10 cellular contexts compared by ENCODE assay signal in the genomic region with DNA sequence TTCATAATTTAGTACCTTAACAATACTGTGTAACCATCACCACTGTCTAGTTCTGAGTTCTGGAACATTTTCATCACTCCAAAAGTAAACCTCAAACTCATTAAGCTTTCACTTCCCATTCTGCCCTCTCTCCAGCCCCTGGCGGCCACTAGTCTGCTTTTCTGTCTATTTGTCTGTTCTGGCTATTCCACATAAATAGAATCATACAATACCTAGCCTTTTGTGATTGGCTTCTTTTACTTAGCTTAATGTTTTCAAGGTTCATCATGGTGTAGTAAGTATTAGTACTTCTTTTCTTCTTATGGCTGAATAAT.
DNase-seq lines count a peak whose midpoint lies in the region; ATAC-seq and TF ChIP-seq lines count a peak whose summit lies in the region.
"Had no signal": no experiment of that assay in that cellular context is flagged by ENCODE, and none has a peak within 500 bp of the region (broad histone marks: within the 10 kb centered on the region; RNA-seq: fewer than 3 reads in every experiment).

No MANE protein-coding gene starts in this region.

- 13% methylated on average over 1 of the region's 1 CpG for WGBS in right lobe of liver (ENCODE audit: insufficient coverage, low coverage, low lambda C conversion rate, missing lambda C conversion rate)

- H3K4me3 ChIP-seq in right lobe of liver (peak overlapping the region in 2 of 3 donors; percentile 17 to 23), ascending aorta (no peak overlapping the region), right atrium auricular region (no peak overlapping the region)
- H3K4me3 ChIP-seq: A549 had no signal

- ATAC-seq in GM21515 (IDR thresholded peaks at IDR 0.05; ENCODE audit: unreplicated experiment) (peak; percentile 95), HG03457 (IDR thresholded peaks at IDR 0.05; ENCODE audit: unreplicated experiment) (peak; percentile 92), right lobe of liver (peak; percentile 69 to 79 (median 75))
- ATAC-seq: A549, left colon had no signal

- TF ChIP-seq CTCF in right lobe of liver (IDR thresholded peaks at IDR 0.05) (peak; percentile 43 to 49 (median 46)), ascending aorta (IDR thresholded peaks at IDR 0.05) (peak in 1 of 3 experiments; percentile 13), right atrium auricular region (IDR thresholded peaks at IDR 0.05) (no peak)

- TF ChIP-seq POLR2A in right lobe of liver (IDR thresholded peaks at IDR 0.05): no peak

- intact Hi-C loops in right lobe of liver (cut with DNase I) (no loop called here), ascending aorta (cut with DNase I) (no loop called here)

- H3K27me3 ChIP-seq in right lobe of liver: no peaks in the 10 kb centered on the region
- no peaks in the 10 kb centered on the region for H3K27me3 ChIP-seq in ascending aorta
- H3K27me3 ChIP-seq in right atrium auricular region: no peaks in the 10 kb centered on the region

- H3K9me3 ChIP-seq in right lobe of liver (no peaks in the 10 kb centered on the region), ascending aorta (no peaks in the 10 kb centered on the region), right atrium auricular region (no peaks in the 10 kb centered on the region)
- H3K9me3 ChIP-seq: A549 had no signal

- peak overlapping the region in 1 of 3 donors; percentile 9 for H3K27ac ChIP-seq in right lobe of liver
- no peak overlapping the region for H3K27ac ChIP-seq in ascending aorta
- no peak overlapping the region for H3K27ac ChIP-seq in right atrium auricular region
- H3K27ac ChIP-seq: A549 had no signal

- peaks cover 0 to 16% (median 4%) of the 10 kb centered on the region in 4 donors for H3K4me1 ChIP-seq in right lobe of liver
- peaks cover 0 to 3% of the 10 kb centered on the region in 2 donors for H3K4me1 ChIP-seq in ascending aorta
- no peaks in the 10 kb centered on the region for H3K4me1 ChIP-seq in right atrium auricular region

- peaks cover 0 to 6% (median 2%) of the 10 kb centered on the region in 4 donors for H3K36me3 ChIP-seq in right lobe of liver
- peaks cover 0 to 19% of the 10 kb centered on the region in 2 donors for H3K36me3 ChIP-seq in ascending aorta
- H3K36me3 ChIP-seq in right atrium auricular region: peaks cover 8% of the 10 kb centered on the region

- peak; percentile 68 for DNase-seq in NCI-H748 (lab: John Stamatoyannopoulos, UW; ENCODE audit: unreplicated experiment)
- DNase-seq in NCI-H748 treated with DMSO at 0.1 percent for 48 hours (lab: John Stamatoyannopoulos, UW): no peak
- peak; percentile 42 to 56 (median 49) for DNase-seq in right lobe of liver
- DNase-seq in ascending aorta (ENCODE audit: low spot score in 2 of 2): no peak
- no peak for DNase-seq in activated CD4-positive, CD25-positive, alpha-beta regulatory T cell (lab: John Stamatoyannopoulos, UW)
- no peak for DNase-seq in right atrium auricular region (ENCODE audit: low spot score)

Comparison
In these comparisons a context has a peak if more than half of its experiments do, and no peak if none do; other contexts are left out.
1. DNase-seq: peak in NCI-H748 (single experiment) and right lobe of liver (3 of 3); none in NCI-H748 treated with DMSO at 0.1 percent for 48 hours (single experiment), ascending aorta (0 of 2), activated CD4-positive, CD25-positive, alpha-beta regulatory T cell (0 of 4) and right atrium auricular region (single experiment).
2. H3K4me3 ChIP-seq: peak in right lobe of liver (2 of 3); none in ascending aorta (0 of 2) and right atrium auricular region (0 of 2).
3. CTCF ChIP-seq: peak in right lobe of liver (4 of 4); none in right atrium auricular region (0 of 2).
4. Peak in every context shown above with its lines, with median percentiles within 50 percentile points of each other: ATAC-seq.